Comparison of ENCODE assay signal across 30 cellular contexts in genomic region chr17:1878419-1879121, GRCh38. TPM values are rescaled to one million over a fixed set of nuclear protein-coding genes. Genes with fewer than 3 reads are reported as not detected.
DNase-seq lines count a peak whose midpoint lies in the region; ATAC-seq, FAIRE-seq and TF ChIP-seq lines count a peak whose summit lies in the region.
"Had no signal": no experiment of that assay in that cellular context is flagged by ENCODE, and none has a peak within 500 bp of the region (broad histone marks: within the 10 kb centered on the region; RNA-seq: fewer than 3 reads in every experiment).

No MANE protein-coding gene starts in this region.

- TF ChIP-seq CTCF in upper lobe of right lung (IDR thresholded peaks at IDR 0.05), result no peak

- ATAC-seq in stimulated activated naive CD8-positive, alpha-beta T cell treated with anti-CD3 and anti-CD28 coated beads, Interleukin-15, Interleukin-2, amounts not matched to agents 100 U/mL and 50 U/mL, for 24 hours, result no peak
- ATAC-seq in stimulated activated naive CD8-positive, alpha-beta T cell treated with anti-CD3 and anti-CD28 coated beads, Interleukin-15, amount 100 ng/mL, for 72 hours, result no peak
- ATAC-seq in upper lobe of right lung, result peak; percentile 48
- no peak for ATAC-seq in GM21529 (IDR thresholded peaks at IDR 0.05; ENCODE audit: unreplicated experiment)
- ATAC-seq: foreskin keratinocyte, HepG2 had no signal

- intact Hi-C loops in upper lobe of right lung (cut with DNase I), result no loop called here

- no peaks in the 10 kb centered on the region for H3K9me3 ChIP-seq in upper lobe of right lung
- H3K9me3 ChIP-seq: BE2C, upper lobe of left lung had no signal

- no peak overlapping the region for H3K27ac ChIP-seq in upper lobe of right lung
- H3K27ac ChIP-seq: epithelial cell of prostate, foreskin keratinocyte, upper lobe of left lung had no signal

- H3K36me3 Mint-ChIP-seq in T-helper 2 cell treated with Interferon-gamma antibody and Interleukin-4, amounts not matched to agents 5 μg/mL and 100 μg/mL, for 36 hours (ENCODE audit: low read depth), result peaks cover 68% of the 10 kb centered on the region

- H3K4me1 Mint-ChIP-seq in T-helper 2 cell treated with Interferon-gamma antibody and Interleukin-4, amounts not matched to agents 5 μg/mL and 100 μg/mL, for 36 hours (ENCODE audit: low read depth), result peaks cover 22% of the 10 kb centered on the region
- peaks cover 30% of the 10 kb centered on the region for H3K4me1 Mint-ChIP-seq in stimulated activated naive CD8-positive, alpha-beta T cell treated with anti-CD3 and anti-CD28 coated beads, Interleukin-15, amount 100 ng/mL, for 72 hours

- TF ChIP-seq POLR2A in GM12891 (IDR thresholded peaks at IDR 0.05; ENCODE audit: low read depth, low read length), result no peak

- H3K9me3 Mint-ChIP-seq in T-helper 2 cell treated with Interferon-gamma antibody and Interleukin-4, amounts not matched to agents 5 μg/mL and 100 μg/mL, for 36 hours, result no peaks in the 10 kb centered on the region
- no peaks in the 10 kb centered on the region for H3K9me3 Mint-ChIP-seq in stimulated activated naive CD8-positive, alpha-beta T cell treated with anti-CD3 and anti-CD28 coated beads, Interleukin-15, amount 100 ng/mL, for 72 hours

- peak overlapping the region; percentile 20 for H3K27ac Mint-ChIP-seq in T-helper 2 cell treated with Interferon-gamma antibody and Interleukin-4, amounts not matched to agents 5 μg/mL and 100 μg/mL, for 36 hours
- H3K27ac Mint-ChIP-seq in stimulated activated naive CD8-positive, alpha-beta T cell treated with anti-CD3 and anti-CD28 coated beads, Interleukin-15, amount 100 ng/mL, for 72 hours, result no peak overlapping the region

- H3K27me3 ChIP-seq in upper lobe of right lung, result no peaks in the 10 kb centered on the region
- H3K27me3 ChIP-seq: BE2C, foreskin keratinocyte, upper lobe of left lung had no signal

- H3K27me3 Mint-ChIP-seq in T-helper 2 cell treated with Interferon-gamma antibody and Interleukin-4, amounts not matched to agents 5 μg/mL and 100 μg/mL, for 36 hours (ENCODE audit: low read depth), result no peaks in the 10 kb centered on the region
- H3K27me3 Mint-ChIP-seq in stimulated activated naive CD8-positive, alpha-beta T cell treated with anti-CD3 and anti-CD28 coated beads, Interleukin-15, amount 100 ng/mL, for 72 hours, result no peaks in the 10 kb centered on the region

- DNase-seq in T-helper 2 cell treated with Interferon-gamma antibody and Interleukin-4, amounts not matched to agents 5 μg/mL and 100 μg/mL, for 36 hours (ENCODE audit: low spot score), result no peak
- DNase-seq in T-helper 2 cell (no peak), fibroblast of peridontal ligament (ENCODE audit: extremely low read depth) (peak; percentile 8), upper lobe of right lung (peak; percentile 53), GM12891 (ENCODE audit: insufficient read length, low spot score) (no peak)
- DNase-seq in stimulated activated naive CD8-positive, alpha-beta T cell treated with anti-CD3 and anti-CD28 coated beads, Interleukin-15, Interleukin-2, amounts not matched to agents 100 U/mL and 50 U/mL, for 24 hours, result peak; percentile 15
- DNase-seq in stimulated activated naive CD8-positive, alpha-beta T cell treated with anti-CD3 and anti-CD28 coated beads, Interleukin-15, amount 100 ng/mL, for 72 hours, result no peak
- DNase-seq: 8988T; activated CD4-positive, alpha-beta T cell treated with anti-CD3 and anti-CD28 coated beads, Interleukin-2, amount 50 U/mL, for 1 hour; activated CD8-positive, alpha-beta memory T cell treated with anti-CD3 and anti-CD28 coated beads, Interleukin-2, amount 50 U/mL, for 48 hours; activated gamma-delta T cell; amygdala; BE2C; COR-L47; DND-41; foreskin keratinocyte; GOT3; mesenchymal stem cell; NCI-H1092 treated with DMSO at 0.1 percent for 48 hours; NCI-H2029; NCI-H226; NCI-H82; nucleus accumbens; SHP77; stimulated activated CD4-positive, alpha-beta T cell treated with anti-CD3 and anti-CD28 coated beads, Interleukin-2, amount 100 ng/mL, for 48 hours; upper lobe of left lung had no signal

- H3K36me3 ChIP-seq in upper lobe of right lung, result peaks cover 86% of the 10 kb centered on the region

- no peaks in the 10 kb centered on the region for H3K4me1 ChIP-seq in upper lobe of right lung
- H3K4me1 ChIP-seq: BE2C, foreskin keratinocyte, upper lobe of left lung had no signal

- FAIRE-seq in GM12891 (lab: Jason Lieb, UNC), result no peak
- FAIRE-seq: HepG2, keratinocyte had no signal

- no peak overlapping the region for H3K4me3 ChIP-seq in upper lobe of right lung
- H3K4me3 ChIP-seq: upper lobe of left lung had no signal

- no peak overlapping the region for H3K4me3 Mint-ChIP-seq in T-helper 2 cell treated with Interferon-gamma antibody and Interleukin-4, amounts not matched to agents 5 μg/mL and 100 μg/mL, for 36 hours
- H3K4me3 Mint-ChIP-seq in stimulated activated naive CD8-positive, alpha-beta T cell treated with anti-CD3 and anti-CD28 coated beads, Interleukin-15, amount 100 ng/mL, for 72 hours, result no peak overlapping the region

TF ChIP-seq in GM12891, 5 proteins besides CTCF, POLR2A, EP300 and RAD21:
- TF ChIP-seq PAX5 (IDR thresholded peaks at IDR 0.05; ENCODE audit: insufficient read depth, low read length, severe bottlenecking) (no peak), TAF1 (IDR thresholded peaks at IDR 0.05; ENCODE audit: low read depth, low read length) (no peak), POLR2AphosphoS5 (IDR thresholded peaks at IDR 0.05; ENCODE audit: low read depth, low read length) (no peak), SPI1 (IDR thresholded peaks at IDR 0.05; ENCODE audit: low read depth, low read length) (no peak), POU2F2 (IDR thresholded peaks at IDR 0.05; ENCODE audit: low read depth, low read length) (no peak)

RNA-seq across cellular contexts. Expression of gene RPA1, which starts 48.8 kb away (rescaled TPM):
- 56.7 TPM for total RNA-seq in upper lobe of right lung
- 71.8 TPM for polyA plus RNA-seq in GM12891 (2012; ENCODE audit: low read depth, missing spikeins)

RNA-seq across cellular contexts. Expression of gene SMYD4, which starts 48.9 kb away (rescaled TPM):
- total RNA-seq in upper lobe of right lung, result 17.8 TPM
- polyA plus RNA-seq in GM12891 (2012; ENCODE audit: low read depth, missing spikeins), result 7.1 TPM

Comparison
In these comparisons a context has a peak if more than half of its experiments do, and no peak if none do; other contexts are left out.
1. DNase-seq: peak in stimulated activated naive CD8-positive, alpha-beta T cell treated with anti-CD3 and anti-CD28 coated beads, Interleukin-15, Interleukin-2, amounts not matched to agents 100 U/mL and 50 U/mL, for 24 hours (single experiment), fibroblast of peridontal ligament (single experiment) and upper lobe of right lung (single experiment); none in T-helper 2 cell treated with Interferon-gamma antibody and Interleukin-4, amounts not matched to agents 5 μg/mL and 100 μg/mL, for 36 hours (single experiment), T-helper 2 cell (0 of 5), stimulated activated naive CD8-positive, alpha-beta T cell treated with anti-CD3 and anti-CD28 coated beads, Interleukin-15, amount 100 ng/mL, for 72 hours (0 of 2) and GM12891 (single experiment).